In the genomic region with DNA sequence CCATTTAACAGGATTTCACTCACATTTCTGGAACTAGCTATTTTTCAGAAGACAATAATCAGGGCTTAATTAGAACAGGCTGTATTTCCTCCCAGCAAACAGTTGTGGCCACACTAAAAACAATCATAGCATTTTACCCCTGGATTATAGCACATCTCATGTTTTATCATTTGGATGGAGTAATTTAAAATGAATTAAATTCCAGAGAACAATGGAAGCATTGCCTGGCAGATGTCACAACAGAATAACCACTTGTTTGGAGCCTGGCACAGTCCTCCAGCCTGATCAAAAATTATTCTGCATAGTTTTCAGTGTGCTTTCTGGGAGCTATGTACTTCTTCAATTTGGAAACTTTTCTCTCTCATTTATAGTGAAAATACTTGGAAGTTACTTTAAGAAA, we compare ENCODE assay signal across 13 cellular contexts.
"Had no signal": no experiment of that assay in that cellular context is flagged by ENCODE, and none has a peak within 500 bp of the region (broad histone marks: within the 10 kb centered on the region; RNA-seq: fewer than 3 reads in every experiment).

No MANE protein-coding gene starts in this region.

- H3K36me3 ChIP-seq: breast epithelium, pancreas had no signal

- H3K27ac ChIP-seq: pancreas had no signal

- H3K27me3 Mint-ChIP-seq: effector memory CD8-positive, alpha-beta T cell had no signal

- H3K27me3 ChIP-seq: breast epithelium, pancreas had no signal

- DNase-seq: activated naive CD4-positive, alpha-beta T cell; activated naive CD8-positive, alpha-beta T cell treated with anti-CD3 and anti-CD28 coated beads, Interleukin-2, amount 10 ng/mL, durations not matched to agents 7 days and 5 days; activated T-cell treated with anti-CD3 and anti-CD28 coated beads for 4 hours; cerebellar nuclear complex; dermis blood vessel endothelial cell; effector memory CD8-positive, alpha-beta T cell; left ventricle myocardium superior; mesendoderm; pancreas; stimulated activated CD4-positive, alpha-beta T cell treated with anti-CD3 and anti-CD28 coated beads, Interleukin-12 subunit alpha, Interleukin-12 subunit beta, amount 100 ng/mL, for 4 hours; stimulated activated CD4-positive, alpha-beta T cell treated with anti-CD3 and anti-CD28 coated beads, Interleukin-2, amount 100 ng/mL, for 24 hours had no signal

- H3K4me3 Mint-ChIP-seq: activated naive CD8-positive, alpha-beta T cell treated with anti-CD3 and anti-CD28 coated beads, Interleukin-2, amount 10 ng/mL, durations not matched to agents 7 days and 5 days; effector memory CD8-positive, alpha-beta T cell; stimulated activated effector memory CD8-positive, alpha-beta T cell treated with anti-CD3 and anti-CD28 coated beads, Interleukin-12 subunit alpha, Interleukin-12 subunit beta, amount 100 ng/mL, for 72 hours had no signal

- H3K4me3 ChIP-seq: breast epithelium, pancreas had no signal

- H3K27ac Mint-ChIP-seq: activated naive CD8-positive, alpha-beta T cell treated with anti-CD3 and anti-CD28 coated beads, Interleukin-2, amount 10 ng/mL, durations not matched to agents 7 days and 5 days; effector memory CD8-positive, alpha-beta T cell; stimulated activated effector memory CD8-positive, alpha-beta T cell treated with anti-CD3 and anti-CD28 coated beads, Interleukin-12 subunit alpha, Interleukin-12 subunit beta, amount 100 ng/mL, for 72 hours had no signal

- H3K9me3 Mint-ChIP-seq: activated naive CD8-positive, alpha-beta T cell treated with anti-CD3 and anti-CD28 coated beads, Interleukin-2, amount 10 ng/mL, durations not matched to agents 7 days and 5 days; effector memory CD8-positive, alpha-beta T cell; stimulated activated effector memory CD8-positive, alpha-beta T cell treated with anti-CD3 and anti-CD28 coated beads, Interleukin-12 subunit alpha, Interleukin-12 subunit beta, amount 100 ng/mL, for 72 hours had no signal

- H3K4me1 ChIP-seq: breast epithelium had no signal

- H3K9me3 ChIP-seq: breast epithelium, pancreas had no signal

- H3K36me3 Mint-ChIP-seq: activated naive CD8-positive, alpha-beta T cell treated with anti-CD3 and anti-CD28 coated beads, Interleukin-2, amount 10 ng/mL, durations not matched to agents 7 days and 5 days had no signal
